ENCODE assay signal across 12 cellular contexts in genomic region chr4:109877400-109877799, GRCh38.
A peak's percentile ranks its signal among the peaks of the same experiment; 100 is the strongest.
DNase-seq lines count a peak whose midpoint lies in the region; ATAC-seq and FAIRE-seq lines count a peak whose summit lies in the region.
"Had no signal": no experiment of that assay in that cellular context is flagged by ENCODE, and none has a peak within 500 bp of the region (broad histone marks: within the 10 kb centered on the region; RNA-seq: fewer than 3 reads in every experiment).

No MANE protein-coding gene starts in this region.

- ATAC-seq in GM18502 (IDR thresholded peaks at IDR 0.05; ENCODE audit: poor library complexity, unreplicated experiment) (peak; percentile 94), GM19463 (IDR thresholded peaks at IDR 0.05; ENCODE audit: unreplicated experiment) (peak; percentile 86), HG02870 (IDR thresholded peaks at IDR 0.05; ENCODE audit: unreplicated experiment) (peak; percentile 93), HG03520 (IDR thresholded peaks at IDR 0.05; ENCODE audit: unreplicated experiment) (peak; percentile 94)

- FAIRE-seq in GM19239 (lab: Jason Lieb, UNC) (no peak), RCC 7860 (lab: Jason Lieb, UNC) (no peak)
- FAIRE-seq: H1 had no signal

- DNase-seq in GM19239 (ENCODE audit: insufficient read length, low spot score), result no peak
- no peak for DNase-seq in SKM-1 (lab: John Stamatoyannopoulos, UW; ENCODE audit: unreplicated experiment)
- no peak for DNase-seq in RCC 7860 (ENCODE audit: low spot score)
- no peak for DNase-seq in NCI-H2081 (lab: John Stamatoyannopoulos, UW)
- DNase-seq: activated CD4-positive, alpha-beta T cell treated with anti-CD3 and anti-CD28 coated beads for 48 hours; activated effector memory CD4-positive, alpha-beta T cell treated with anti-CD3 and anti-CD28 coated beads, Interleukin-2, amount 50 U/mL, for 16 hours; NCI-H774 had no signal
